8 cellular contexts compared by ENCODE assay signal in genomic region chr1:107430540-107431228, GRCh38.
DNase-seq lines count a peak whose midpoint lies in the region; ATAC-seq and TF ChIP-seq lines count a peak whose summit lies in the region.

No MANE protein-coding gene starts in this region.

- H3K14ac ChIP-seq in trophoblast cell (ENCODE audit: low read length) = no peak overlapping the region

- TF ChIP-seq POLR2A in lower leg skin (IDR thresholded peaks at IDR 0.05) = no peak

- no CpG with 5 or more reads among the region's 14 CpGs for WGBS in trophoblast cell (ENCODE audit: extremely low coverage, insufficient coverage, insufficient read length)
- WGBS in lower leg skin, 2 donors = 76 to 84% methylated on average over 14 of the region's 14 CpGs

- no peak overlapping the region for H3K27ac ChIP-seq in fibroblast of lung (ENCODE audit: insufficient read depth, low read length)
- H3K27ac ChIP-seq in trophoblast cell (ENCODE audit: low read depth, low read length) = no peak overlapping the region

- no peak overlapping the region for H2AK5ac ChIP-seq in trophoblast cell (ENCODE audit: low read length)

- no peak overlapping the region for H4K12ac ChIP-seq in trophoblast cell (ENCODE audit: low read depth, low read length)

- no peak overlapping the region for H3K18ac ChIP-seq in trophoblast cell (ENCODE audit: low read length)

- H3K9me3 ChIP-seq in fibroblast of lung (ENCODE audit: control insufficient read depth, insufficient read depth, low read depth, low read length) (no peaks in the 10 kb centered on the region), trophoblast cell (ENCODE audit: insufficient read depth, low read depth, low read length) (no peaks in the 10 kb centered on the region)

- H3K4me1 ChIP-seq in fibroblast of lung (ENCODE audit: control insufficient read depth, extremely low read depth, insufficient read depth, low read length) (no peaks in the 10 kb centered on the region), trophoblast cell (ENCODE audit: control insufficient read depth in 1 of 2, insufficient read depth in 2 of 2, low read length in 2 of 2) (no peaks in the 10 kb centered on the region)

- H2AFZ ChIP-seq in fibroblast of lung (ENCODE audit: low read length) (no peak overlapping the region), trophoblast cell (ENCODE audit: insufficient read depth, low read length, poor library complexity) (no peak overlapping the region)

- H4K8ac ChIP-seq in trophoblast cell (ENCODE audit: low read depth, low read length) = no peak overlapping the region

- H2BK120ac ChIP-seq in trophoblast cell (ENCODE audit: insufficient read depth, low read length, poor library complexity) = no peak overlapping the region

- no peaks in the 10 kb centered on the region for H4K20me1 ChIP-seq in fibroblast of lung (ENCODE audit: control insufficient read depth, extremely low read depth, insufficient read depth, low read length)

- no peaks in the 10 kb centered on the region for H3K79me1 ChIP-seq in trophoblast cell (ENCODE audit: low read length)

- no peak overlapping the region for H2BK5ac ChIP-seq in trophoblast cell (ENCODE audit: low read depth, low read length, poor library complexity)

- H3K79me2 ChIP-seq in fibroblast of lung (ENCODE audit: control insufficient read depth, insufficient read depth, low read length) (no peaks in the 10 kb centered on the region), trophoblast cell (ENCODE audit: control insufficient read depth, insufficient read depth, low read length, poor library complexity) (no peaks in the 10 kb centered on the region)

- H3K27me3 ChIP-seq in fibroblast of lung (ENCODE audit: control insufficient read depth, insufficient read depth, low read length) = no peaks in the 10 kb centered on the region
- no peaks in the 10 kb centered on the region for H3K27me3 ChIP-seq in trophoblast cell (ENCODE audit: insufficient read depth, low read length)

- intact Hi-C loops in lower leg skin (cut with DNase I; ENCODE audit: low total_unique reads) = no loop called here

- peak; percentile 93 for ATAC-seq in GM21529 (IDR thresholded peaks at IDR 0.05; ENCODE audit: unreplicated experiment)

- H3K4ac ChIP-seq in trophoblast cell (ENCODE audit: low read depth, low read length) = no peak overlapping the region

- H4K91ac ChIP-seq in trophoblast cell (ENCODE audit: low read depth, low read length) = no peak overlapping the region

- peak; percentile 19 for DNase-seq in stimulated activated CD4-positive, alpha-beta T cell treated with anti-CD3 and anti-CD28 coated beads, Interleukin-15, amount 100 ng/mL, for 24 hours
- DNase-seq in stimulated activated CD4-positive, alpha-beta T cell treated with anti-CD3 and anti-CD28 coated beads, Interleukin-12 subunit alpha, Interleukin-12 subunit beta, amount 100 ng/mL, for 4 hours = no peak
- peak; percentile 19 for DNase-seq in HuH-7 (ENCODE audit: low spot score)
- peak; percentile 30 for DNase-seq in SKM-1 (lab: John Stamatoyannopoulos, UW; ENCODE audit: unreplicated experiment)
- peak; percentile 42 to 46 for DNase-seq in fibroblast of lung (ENCODE audit: low read depth in 2 of 2)
- DNase-seq in trophoblast cell = peak; percentile 46 to 84
- no peak for DNase-seq in lower leg skin (ENCODE audit: low spot score in 2 of 2)

- H3K9ac ChIP-seq in fibroblast of lung (ENCODE audit: insufficient read depth, low read length) = no peak overlapping the region
- H3K9ac ChIP-seq in trophoblast cell (ENCODE audit: low read length) = no peak overlapping the region

- no peak overlapping the region for H3K4me2 ChIP-seq in fibroblast of lung (ENCODE audit: extremely low read depth, insufficient read depth, low read length)
- H3K4me2 ChIP-seq in trophoblast cell (ENCODE audit: low read length) = no peak overlapping the region

- H3K23ac ChIP-seq in trophoblast cell (ENCODE audit: low read length) = no peak overlapping the region

- TF ChIP-seq CTCF in fibroblast of lung (conservative IDR thresholded peaks at IDR 0.05 in 1 of 2, IDR thresholded peaks at IDR 0.05 in 1 of 2; ENCODE audit: low read depth in 1 of 2, low read length in 2 of 2) (peak; percentile 45 to 59), lower leg skin (IDR thresholded peaks at IDR 0.05) (no peak)

- H3K4me3 ChIP-seq in fibroblast of lung (replicated peaks in 1 of 4; ENCODE audit: control extremely low read depth in 1 of 4, insufficient read depth in 1 of 4, low read depth in 3 of 4, low read length in 4 of 4) = no peak overlapping the region
- no peak overlapping the region for H3K4me3 ChIP-seq in trophoblast cell (ENCODE audit: low read depth, low read length)
- no peak overlapping the region for H3K4me3 ChIP-seq in lower leg skin (ENCODE audit: low read depth, poor library complexity, severe bottlenecking)

- no peaks in the 10 kb centered on the region for H3K36me3 ChIP-seq in fibroblast of lung (ENCODE audit: control insufficient read depth, insufficient read depth, low read length)
- H3K36me3 ChIP-seq in trophoblast cell (ENCODE audit: control insufficient read depth in 1 of 2, insufficient read depth in 2 of 2, low read length in 2 of 2) = no peaks in the 10 kb centered on the region

- no peak overlapping the region for H2BK12ac ChIP-seq in trophoblast cell (ENCODE audit: low read length)

Comparison
In these comparisons a context has a peak if more than half of its experiments do, and no peak if none do; other contexts are left out.
1. DNase-seq: peak in stimulated activated CD4-positive, alpha-beta T cell treated with anti-CD3 and anti-CD28 coated beads, Interleukin-15, amount 100 ng/mL, for 24 hours (single experiment), HuH-7 (single experiment), SKM-1 (single experiment), fibroblast of lung (2 of 2) and trophoblast cell (2 of 2); none in stimulated activated CD4-positive, alpha-beta T cell treated with anti-CD3 and anti-CD28 coated beads, Interleukin-12 subunit alpha, Interleukin-12 subunit beta, amount 100 ng/mL, for 4 hours (single experiment) and lower leg skin (0 of 2).
2. CTCF ChIP-seq: peak in fibroblast of lung (2 of 2); none in lower leg skin (0 of 3).